In the genomic region with DNA sequence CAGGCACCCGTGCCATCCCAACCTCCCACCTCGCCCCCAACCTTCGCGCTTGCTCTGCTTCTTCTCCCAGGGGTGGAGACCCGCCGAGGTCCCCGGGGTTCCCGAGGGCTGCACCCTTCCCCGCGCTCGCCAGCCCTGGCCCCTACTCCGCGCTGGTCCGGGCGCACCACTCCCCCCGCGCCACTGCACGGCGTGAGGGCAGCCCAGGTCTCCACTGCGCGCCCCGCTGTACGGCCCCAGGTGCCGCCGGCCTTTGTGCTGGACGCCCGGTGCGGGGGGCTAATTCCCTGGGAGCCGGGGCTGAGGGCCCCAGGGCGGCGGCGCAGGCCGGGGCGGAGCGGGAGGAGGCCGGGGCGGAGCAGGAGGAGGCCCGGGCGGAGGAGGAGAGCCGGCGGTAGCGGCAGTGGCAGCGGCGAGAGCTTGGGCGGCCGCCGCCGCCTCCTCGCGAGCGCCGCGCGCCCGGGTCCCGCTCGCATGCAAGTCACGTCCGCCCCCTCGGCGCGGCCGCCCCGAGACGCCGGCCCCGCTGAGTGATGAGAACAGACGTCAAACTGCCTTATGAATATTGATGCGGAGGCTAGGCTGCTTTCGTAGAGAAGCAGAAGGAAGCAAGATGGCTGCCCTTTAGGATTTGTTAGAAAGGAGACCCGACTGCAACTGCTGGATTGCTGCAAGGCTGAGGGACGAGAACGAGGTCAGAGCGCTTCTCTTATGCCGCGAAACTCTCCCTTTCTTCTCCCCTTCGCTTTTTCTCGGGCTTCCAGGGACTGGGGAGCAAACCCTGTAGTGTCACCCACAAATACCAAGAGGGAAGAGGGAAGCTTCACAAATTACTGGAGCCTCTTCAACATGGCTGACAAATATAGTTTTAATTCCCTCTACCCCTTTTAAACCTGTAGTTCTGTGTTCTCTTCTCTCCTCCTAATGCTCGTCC, we compare ENCODE assay signal across 1 cellular context.
TF ChIP-seq lines count a peak whose summit lies in the region.

TSS of gene TET2 (plus strand) at position 591 of the 934 bp plus-strand sequence. CDS start 87,067 bp downstream, outside the sequence.

TF ChIP-seq in endothelial cell of umbilical vein, 7 proteins besides CTCF, POLR2A, EP300 and RAD21 (continued from another document):
- TF ChIP-seq EZH2 (IDR thresholded peaks at IDR 0.05; ENCODE audit: borderline replicate concordance, low read depth, low read length, severe bottlenecking), result no peak
- TF ChIP-seq POLR2AphosphoS5 (IDR thresholded peaks at IDR 0.05; ENCODE audit: insufficient read depth, low read depth, low read length), result peak; percentile 58
